19 cellular contexts compared by ENCODE assay signal in the genomic region with DNA sequence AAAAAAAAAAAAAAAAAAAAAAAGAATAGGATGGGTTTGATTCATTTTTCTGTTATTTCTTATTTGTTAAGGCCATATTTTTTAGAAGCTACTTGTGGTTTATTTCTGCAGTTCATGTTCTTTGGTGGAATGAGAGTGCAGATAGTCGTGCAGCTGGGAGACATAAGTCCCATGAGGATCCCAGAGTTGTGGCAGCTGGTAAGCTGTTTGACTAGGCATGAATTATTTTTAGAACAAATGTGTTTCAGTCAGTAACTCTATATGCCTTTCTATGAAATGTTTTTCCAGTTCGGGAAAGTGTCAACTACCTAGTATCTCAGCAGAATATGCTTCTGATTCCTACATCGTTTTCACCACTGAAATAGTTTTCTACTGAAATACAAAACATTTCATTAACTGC. TPM values are rescaled to one million over a fixed set of nuclear protein-coding genes. Genes with fewer than 3 reads are reported as not detected.
DNase-seq lines count a peak whose midpoint lies in the region; ATAC-seq, FAIRE-seq and TF ChIP-seq lines count a peak whose summit lies in the region.
"Had no signal": no experiment of that assay in that cellular context is flagged by ENCODE, and none has a peak within 500 bp of the region (broad histone marks: within the 10 kb centered on the region; RNA-seq: fewer than 3 reads in every experiment).

No MANE protein-coding gene starts in this region.

- no peak overlapping the region for H3K4me3 Mint-ChIP-seq in type B pancreatic cell
- H3K4me3 Mint-ChIP-seq in HFFc6 = no peak overlapping the region
- H3K4me3 Mint-ChIP-seq: endodermal cell; naive thymus-derived CD4-positive, alpha-beta T cell; stimulated activated effector memory CD8-positive, alpha-beta T cell treated with anti-CD3 and anti-CD28 coated beads, Interleukin-12 subunit alpha, Interleukin-12 subunit beta, amount 100 ng/mL, for 72 hours had no signal

- peak; percentile 60 for ATAC-seq in Right ventricle myocardium superior (ENCODE audit: poor library complexity)
- no peak for ATAC-seq in GM19035 (IDR thresholded peaks at IDR 0.05; ENCODE audit: unreplicated experiment)
- ATAC-seq: gastroesophageal sphincter; HCT116; naive thymus-derived CD4-positive, alpha-beta T cell; stimulated activated effector memory CD8-positive, alpha-beta T cell treated with anti-CD3 and anti-CD28 coated beads, Interleukin-12 subunit alpha, Interleukin-12 subunit beta, amount 100 ng/mL, for 72 hours had no signal

- intact Hi-C loops in Right ventricle myocardium superior (cut with DNase I) = no loop called here

- H3K4me3 ChIP-seq in BLaER1 treated with 17β-estradiol and CSF1 and Interleukin-3, amounts not matched to agents 10 nM and 100 nM = peak overlapping the region in 7 of 10 experiments; percentile 5 to 50 (median 46); a peak in 10 of 20 replicates
- H3K4me3 ChIP-seq: gastroesophageal sphincter, uterus had no signal

- H3K27ac ChIP-seq in BLaER1 treated with 17β-estradiol and CSF1 and Interleukin-3, amounts not matched to agents 10 nM and 100 nM = peak overlapping the region in 9 of 11 experiments; percentile 50 to 89 (median 85); a peak in 19 of 22 replicates
- H3K27ac ChIP-seq: gastroesophageal sphincter, uterus, WERI-Rb-1 had no signal

- H3K27me3 ChIP-seq in BLaER1 treated with 17β-estradiol and CSF1 and Interleukin-3, amounts not matched to agents 10 nM and 100 nM = no peaks in the 10 kb centered on the region
- H3K27me3 ChIP-seq: gastroesophageal sphincter, uterus had no signal

- TF ChIP-seq CTCF in type B pancreatic cell (conservative IDR thresholded peaks at IDR 0.05) = no peak
- no peak for TF ChIP-seq CTCF in HFFc6 (IDR thresholded peaks at IDR 0.05)

- peak; percentile 86 for FAIRE-seq in GM19239 (lab: Jason Lieb, UNC)
- FAIRE-seq: GM12892 had no signal

- peak overlapping the region in 8 of 11 experiments; percentile 30 to 76 (median 70); a peak in 17 of 22 replicates for H3K9ac ChIP-seq in BLaER1 treated with 17β-estradiol and CSF1 and Interleukin-3, amounts not matched to agents 10 nM and 100 nM

- H3K4me1 ChIP-seq in BLaER1 treated with 17β-estradiol and CSF1 and Interleukin-3, amounts not matched to agents 10 nM and 100 nM = peaks cover 12 to 45% (median 33%) of the 10 kb centered on the region in 10 experiments
- H3K4me1 ChIP-seq: uterus had no signal

- no peaks in the 10 kb centered on the region for H4K20me1 ChIP-seq in BLaER1 treated with 17β-estradiol and CSF1 and Interleukin-3, amounts not matched to agents 10 nM and 100 nM

- no peaks in the 10 kb centered on the region for H3K36me3 Mint-ChIP-seq in type B pancreatic cell
- peaks cover 3% of the 10 kb centered on the region; the same call in 1 of the 2 replicates for H3K36me3 Mint-ChIP-seq in HFFc6 (ENCODE audit: low read depth)

- H3K36me3 ChIP-seq in BLaER1 treated with 17β-estradiol and CSF1 and Interleukin-3, amounts not matched to agents 10 nM and 100 nM = peaks cover 8 to 52% (median 27%) of the 10 kb centered on the region in 11 experiments

- no peak overlapping the region for H3K27ac Mint-ChIP-seq in type B pancreatic cell
- H3K27ac Mint-ChIP-seq in HFFc6 = no peak overlapping the region
- H3K27ac Mint-ChIP-seq: endodermal cell; stimulated activated effector memory CD8-positive, alpha-beta T cell treated with anti-CD3 and anti-CD28 coated beads, Interleukin-12 subunit alpha, Interleukin-12 subunit beta, amount 100 ng/mL, for 72 hours had no signal

- DNase-seq in GM19239 (ENCODE audit: insufficient read length, low spot score) (no peak), NCI-H1694 treated with DMSO at 0.1 percent for 48 hours (lab: John Stamatoyannopoulos, UW) (peak; percentile 75), Right ventricle myocardium superior (no peak), type B pancreatic cell (ENCODE audit: extremely low spot score, unreplicated experiment) (no peak), HFFc6 (no peak)
- DNase-seq in activated T-cell treated with anti-CD3 and anti-CD28 coated beads, Interleukin-2, amount 50 U/mL, for 1 hour = no peak
- DNase-seq: activated naive CD4-positive, alpha-beta T cell treated with Interleukin-2 at 50 U/mL for 16 hours; endodermal cell; kidney glomerular epithelial cell; naive thymus-derived CD4-positive, alpha-beta T cell; stimulated activated CD4-positive, alpha-beta T cell treated with anti-CD3 and anti-CD28 coated beads, Interleukin-4, amount 100 ng/mL, for 1 hour; uterus; WERI-Rb-1 had no signal

- H3K9me3 Mint-ChIP-seq in type B pancreatic cell (no peaks in the 10 kb centered on the region), HFFc6 (no peaks in the 10 kb centered on the region)
- H3K9me3 Mint-ChIP-seq: naive thymus-derived CD4-positive, alpha-beta T cell; stimulated activated effector memory CD8-positive, alpha-beta T cell treated with anti-CD3 and anti-CD28 coated beads, Interleukin-12 subunit alpha, Interleukin-12 subunit beta, amount 100 ng/mL, for 72 hours had no signal

- H3K4me1 Mint-ChIP-seq in type B pancreatic cell (ENCODE audit: unreplicated experiment) (no peaks in the 10 kb centered on the region), HFFc6 (ENCODE audit: low read depth) (peaks cover 6% of the 10 kb centered on the region; the same call in 1 of the 2 replicates)
- H3K4me1 Mint-ChIP-seq: endodermal cell; stimulated activated effector memory CD8-positive, alpha-beta T cell treated with anti-CD3 and anti-CD28 coated beads, Interleukin-12 subunit alpha, Interleukin-12 subunit beta, amount 100 ng/mL, for 72 hours had no signal

- H3K9me3 ChIP-seq in BLaER1 treated with 17β-estradiol and CSF1 and Interleukin-3, amounts not matched to agents 10 nM and 100 nM (replicated peaks in 1 of 11) = peaks cover 0 to 7% (median 0%) of the 10 kb centered on the region in 11 experiments; a peak in 4 of 22 replicates
- H3K9me3 ChIP-seq: gastroesophageal sphincter, uterus had no signal

- H3K27me3 Mint-ChIP-seq in type B pancreatic cell = no peaks in the 10 kb centered on the region
- no peaks in the 10 kb centered on the region for H3K27me3 Mint-ChIP-seq in HFFc6 (ENCODE audit: insufficient read depth)

- H3K4me2 ChIP-seq in BLaER1 treated with 17β-estradiol and CSF1 and Interleukin-3, amounts not matched to agents 10 nM and 100 nM = peak overlapping the region; percentile 39 to 91 (median 61); a peak in 19 of 22 replicates

RNA-seq across cellular contexts. Expression of a gene that starts 5.0 kb away (rescaled TPM):
- total RNA-seq in Right ventricle myocardium superior (29.9 TPM), type B pancreatic cell (ENCODE audit: low replicate concordance) (2.3 and 3.3 TPM in 2 replicates)
- under 1 TPM; 0.19 to 0.68 (median 0.40) TPM for total RNA-seq in HFFc6 (2021; fragmentation: NEBNext Ultra II Directional; extraction: Animal tissue kit (Norgen Biotek cat#: 25700))

RNA-seq across cellular contexts. Expression of a gene that starts 11.5 kb away (rescaled TPM):
- total RNA-seq in Right ventricle myocardium superior (18.7 TPM), type B pancreatic cell (ENCODE audit: low replicate concordance) (17.1 and 25.6 TPM in 2 replicates)
- total RNA-seq in HFFc6 (2021; fragmentation: NEBNext Ultra II Directional; extraction: Animal tissue kit (Norgen Biotek cat#: 25700)) = 10 to 100 TPM; 11.5 to 17.0 (median 14.6) TPM
